ENCODE assay signal across 14 cellular contexts in genomic region chr10:126135177-126135576, GRCh38.
DNase-seq lines count a peak whose midpoint lies in the region; ATAC-seq and TF ChIP-seq lines count a peak whose summit lies in the region.
"Had no signal": no experiment of that assay in that cellular context is flagged by ENCODE, and none has a peak within 500 bp of the region (broad histone marks: within the 10 kb centered on the region; RNA-seq: fewer than 3 reads in every experiment).

No MANE protein-coding gene starts in this region.

- no peak overlapping the region for H3K27ac ChIP-seq in SK-N-SH (ENCODE audit: low read depth in 2 of 2, low read length in 1 of 2)
- no peak overlapping the region for H3K27ac ChIP-seq in substantia nigra (ENCODE audit: low read depth, low read length, poor library complexity, severe bottlenecking)

- peak; percentile 43 for TF ChIP-seq CTCF in SK-N-SH (IDR thresholded peaks at IDR 0.05)
- TF ChIP-seq CTCF in fibroblast of mammary gland (conservative IDR thresholded peaks at IDR 0.05; ENCODE audit: control insufficient read depth, insufficient read depth, low read depth, low read length): peak; percentile 27
- TF ChIP-seq CTCF in GM13977 (IDR thresholded peaks at IDR 0.05; ENCODE audit: extremely low read depth, insufficient read depth, missing control alignments): no peak

- no peak overlapping the region for H3K4me2 ChIP-seq in SK-N-SH

- H3K27me3 ChIP-seq in SK-N-SH (ENCODE audit: insufficient read depth): no peaks in the 10 kb centered on the region

- H3K9me2 ChIP-seq in SK-N-SH: no peaks in the 10 kb centered on the region

- no peaks in the 10 kb centered on the region for H3K36me3 ChIP-seq in SK-N-SH (replicated peaks in 1 of 2; ENCODE audit: control insufficient read depth in 1 of 2, insufficient read depth in 2 of 2, low read length in 1 of 2)
- H3K36me3 ChIP-seq: HAP-1 had no signal

- peak; percentile 8 for DNase-seq in stimulated activated CD4-positive, alpha-beta T cell treated with anti-CD3 and anti-CD28 coated beads, Interleukin-15, amount 100 ng/mL, for 24 hours
- DNase-seq in stimulated activated CD4-positive, alpha-beta T cell treated with anti-CD3 and anti-CD28 coated beads, Interleukin-4, amount 100 ng/mL, for 24 hours: no peak
- DNase-seq in SK-N-SH (no peak), fibroblast of mammary gland (ENCODE audit: low read depth) (peak; percentile 50), substantia nigra (lab: John Stamatoyannopoulos, UW) (no peak), GM13977 (ENCODE audit: low spot score) (no peak)
- DNase-seq: activated CD8-positive, alpha-beta memory T cell treated with anti-CD3 and anti-CD28 coated beads, Interleukin-2, amount 50 U/mL, for 4 hours; NCI-H146; NCI-H524 treated with DMSO at 0.1 percent for 48 hours; occipital lobe; SHP77 had no signal

- H2AFZ ChIP-seq in SK-N-SH (ENCODE audit: low read depth): no peak overlapping the region

- 97% methylated on average over 4 of the region's 4 CpGs for WGBS in SK-N-SH (ENCODE audit: low lambda C conversion rate)

- H4K20me1 ChIP-seq in SK-N-SH (ENCODE audit: insufficient read depth): no peaks in the 10 kb centered on the region

- ATAC-seq in HG03045 (IDR thresholded peaks at IDR 0.05; ENCODE audit: unreplicated experiment) (no peak), HG03342 (IDR thresholded peaks at IDR 0.05; ENCODE audit: unreplicated experiment) (no peak)

- H3K9me3 ChIP-seq in SK-N-SH: no peaks in the 10 kb centered on the region
- H3K9me3 ChIP-seq: HAP-1 had no signal

- POLR2A ChIA-PET in SK-N-SH (lab: Yijun Ruan, JAX): no interaction called here

- H3K79me2 ChIP-seq in SK-N-SH (ENCODE audit: insufficient read depth): no peaks in the 10 kb centered on the region

- H3K9ac ChIP-seq in SK-N-SH: no peak overlapping the region

- TF ChIP-seq EP300 in SK-N-SH (IDR thresholded peaks at IDR 0.05; ENCODE audit: borderline replicate concordance in 1 of 2, low read depth in 1 of 2, low read length in 1 of 2): no peak

- no peaks in the 10 kb centered on the region for H3F3A ChIP-seq in SK-N-SH (replicated peaks; ENCODE audit: insufficient read depth)

- in situ Hi-C loops in GM13977 (cut with MboI; ENCODE audit: low pct_unique_long_range_greater_than_20kb, low sequenced_read_pairs, unreplicated experiment): no loop called here

- no peak overlapping the region for H3K4me3 ChIP-seq in SK-N-SH (ENCODE audit: low read depth in 2 of 2, low read length in 1 of 2)
- H3K4me3 ChIP-seq in fibroblast of mammary gland (ENCODE audit: control insufficient read depth, low read depth, low read length): no peak overlapping the region
- H3K4me3 ChIP-seq: HAP-1 had no signal

- peaks cover 0 to 12% of the 10 kb centered on the region in 2 experiments; a peak in 3 of 4 replicates for H3K4me1 ChIP-seq in SK-N-SH (ENCODE audit: control insufficient read depth in 1 of 2, insufficient read depth in 2 of 2, low read depth in 1 of 2, low read length in 1 of 2)

- CTCF ChIA-PET in SK-N-SH (lab: Yijun Ruan, JAX): interaction anchor here (1.2 to 2.1 kb wide), 2 partner anchors 17 to 368 kb away, joined by 3 to 7 read pairs; no protein-coding TSS in a partner anchor

- TF ChIP-seq RAD21 in SK-N-SH (IDR thresholded peaks at IDR 0.05; ENCODE audit: low read length): peak; percentile 66

TF ChIP-seq in SK-N-SH, 30 proteins besides CTCF, POLR2A, EP300 and RAD21:
- TF ChIP-seq MXI1 (IDR thresholded peaks at IDR 0.05; ENCODE audit: low read depth, low read length) (no peak), SMC3 (IDR thresholded peaks at IDR 0.05; ENCODE audit: low read depth, low read length) (peak; percentile 43)

Comparison
In these comparisons a context has a peak if more than half of its experiments do, and no peak if none do; other contexts are left out.
1. DNase-seq: peak in stimulated activated CD4-positive, alpha-beta T cell treated with anti-CD3 and anti-CD28 coated beads, Interleukin-15, amount 100 ng/mL, for 24 hours (single experiment) and fibroblast of mammary gland (single experiment); none in stimulated activated CD4-positive, alpha-beta T cell treated with anti-CD3 and anti-CD28 coated beads, Interleukin-4, amount 100 ng/mL, for 24 hours (single experiment), SK-N-SH (single experiment), substantia nigra (0 of 49) and GM13977 (single experiment).